30 cellular contexts compared by ENCODE assay signal in the genomic region with DNA sequence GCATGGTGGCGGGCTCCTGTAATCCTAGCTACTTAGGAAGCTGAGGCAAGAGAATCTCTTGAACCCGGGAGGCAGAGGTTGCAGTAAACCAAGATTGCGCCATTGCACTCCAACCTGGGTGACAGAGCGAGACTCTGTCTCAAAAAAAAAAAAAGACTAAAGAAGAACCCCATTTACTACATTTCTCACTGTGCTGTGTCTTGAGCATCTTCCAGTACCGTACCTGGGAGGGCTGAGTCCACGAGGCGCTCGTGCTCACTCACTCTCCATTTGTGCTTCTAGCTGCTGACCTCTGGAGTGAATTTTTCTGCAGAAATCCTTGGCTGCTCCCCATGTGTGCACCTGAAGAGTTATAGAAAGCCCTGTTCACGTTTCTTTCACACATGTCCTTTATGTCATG.
"Had no signal": no experiment of that assay in that cellular context is flagged by ENCODE, and none has a peak within 500 bp of the region (broad histone marks: within the 10 kb centered on the region; RNA-seq: fewer than 3 reads in every experiment).

No MANE protein-coding gene starts in this region.

- H3K36me3 ChIP-seq: breast epithelium, MG63, SJCRH30 had no signal

- DNase-seq: activated CD4-positive, alpha-beta T cell treated with anti-CD3 and anti-CD28 coated beads, Interleukin-2, amount 10 ng/mL, durations not matched to agents 24 days and 14 days; activated CD4-positive, alpha-beta T cell treated with anti-CD3 and anti-CD28 coated beads, Interleukin-2, amount 50 U/mL, for 4 hours; activated CD8-positive, alpha-beta T cell treated with anti-CD3 and anti-CD28 coated beads for 36 hours; activated gamma-delta T cell treated with Interleukin-2 at 50 U/mL for 16 hours; activated naive CD4-positive, alpha-beta T cell treated with anti-CD3 and anti-CD28 coated beads for 36 hours; activated naive CD8-positive, alpha-beta T cell treated with anti-CD3 and anti-CD28 coated beads for 36 hours; activated T-cell treated with anti-CD3 and anti-CD28 coated beads, Interleukin-2, amount 50 U/mL, for 4 hours; amygdala; body of pancreas; Kasumi-1; MG63; NCI-H1048; NCI-H1105 treated with DMSO at 0.1 percent for 48 hours; NCI-H1436; NCI-H1694; NCI-H1930; NCI-H2081 treated with DMSO at 0.1 percent for 48 hours; NCI-H226; NCI-H446 treated with DMSO at 0.1 percent for 48 hours; NCI-H69; NCI-H82; SHP77; SJCRH30 had no signal

- FAIRE-seq: astrocyte, TTC549 had no signal

- H3K4me3 ChIP-seq: body of pancreas, breast epithelium, MG63, SJCRH30, SK-N-MC had no signal

- H3K9me3 Mint-ChIP-seq: activated CD4-positive, alpha-beta T cell treated with anti-CD3 and anti-CD28 coated beads, Interleukin-2, amount 10 ng/mL, durations not matched to agents 24 days and 14 days; activated CD8-positive, alpha-beta T cell treated with anti-CD3 and anti-CD28 coated beads for 36 hours; activated naive CD4-positive, alpha-beta T cell treated with anti-CD3 and anti-CD28 coated beads for 36 hours; activated naive CD8-positive, alpha-beta T cell treated with anti-CD3 and anti-CD28 coated beads for 36 hours; activated T-cell treated with anti-CD3 and anti-CD28 coated beads, Interleukin-2, amount 50 U/mL, for 4 hours; activated T-helper 1 cell treated with anti-CD3 and anti-CD28 coated beads, Interleukin-12 subunit alpha, Interleukin-12 subunit beta, Interleukin-2, Interleukin-4 antibody, amounts not matched to agents 30 ng/mL and 10 ng/mL and 1 ng/mL, durations not matched to agents 14 hours and 24 hours and 36 hours; T-helper 2 cell treated with Interferon-gamma antibody and Interleukin-4, amounts not matched to agents 5 μg/mL and 100 μg/mL, for 36 hours had no signal

- H3K27ac ChIP-seq: body of pancreas, breast epithelium, SJCRH30, SK-N-MC had no signal

- H3K27me3 Mint-ChIP-seq: activated CD4-positive, alpha-beta T cell treated with anti-CD3 and anti-CD28 coated beads, Interleukin-2, amount 10 ng/mL, durations not matched to agents 24 days and 14 days; activated CD8-positive, alpha-beta T cell treated with anti-CD3 and anti-CD28 coated beads for 36 hours; activated naive CD8-positive, alpha-beta T cell treated with anti-CD3 and anti-CD28 coated beads for 36 hours had no signal

- H3K27me3 ChIP-seq: body of pancreas, breast epithelium, MG63, SJCRH30 had no signal

- H3K27ac Mint-ChIP-seq: activated naive CD4-positive, alpha-beta T cell treated with anti-CD3 and anti-CD28 coated beads for 36 hours; activated naive CD8-positive, alpha-beta T cell treated with anti-CD3 and anti-CD28 coated beads for 36 hours; activated T-helper 1 cell treated with anti-CD3 and anti-CD28 coated beads, Interleukin-12 subunit alpha, Interleukin-12 subunit beta, Interleukin-2, Interleukin-4 antibody, amounts not matched to agents 30 ng/mL and 10 ng/mL and 1 ng/mL, durations not matched to agents 14 hours and 24 hours and 36 hours had no signal

- H3K4me1 ChIP-seq: body of pancreas, breast epithelium, SJCRH30 had no signal

- ATAC-seq: activated CD8-positive, alpha-beta T cell treated with anti-CD3 and anti-CD28 coated beads for 36 hours; activated T-cell treated with anti-CD3 and anti-CD28 coated beads, Interleukin-2, amount 50 U/mL, for 4 hours; body of pancreas; Panc1 had no signal

- H3K4me3 Mint-ChIP-seq: activated CD4-positive, alpha-beta T cell treated with anti-CD3 and anti-CD28 coated beads, Interleukin-2, amount 10 ng/mL, durations not matched to agents 24 days and 14 days; activated CD8-positive, alpha-beta T cell treated with anti-CD3 and anti-CD28 coated beads for 36 hours; activated naive CD4-positive, alpha-beta T cell treated with anti-CD3 and anti-CD28 coated beads for 36 hours; activated naive CD8-positive, alpha-beta T cell treated with anti-CD3 and anti-CD28 coated beads for 36 hours; activated T-cell treated with anti-CD3 and anti-CD28 coated beads, Interleukin-2, amount 50 U/mL, for 4 hours; activated T-helper 1 cell treated with anti-CD3 and anti-CD28 coated beads, Interleukin-12 subunit alpha, Interleukin-12 subunit beta, Interleukin-2, Interleukin-4 antibody, amounts not matched to agents 30 ng/mL and 10 ng/mL and 1 ng/mL, durations not matched to agents 14 hours and 24 hours and 36 hours; T-helper 2 cell treated with Interferon-gamma antibody and Interleukin-4, amounts not matched to agents 5 μg/mL and 100 μg/mL, for 36 hours had no signal

- H3K9me3 ChIP-seq: body of pancreas, breast epithelium, MG63, SJCRH30 had no signal
